In the genomic region with DNA sequence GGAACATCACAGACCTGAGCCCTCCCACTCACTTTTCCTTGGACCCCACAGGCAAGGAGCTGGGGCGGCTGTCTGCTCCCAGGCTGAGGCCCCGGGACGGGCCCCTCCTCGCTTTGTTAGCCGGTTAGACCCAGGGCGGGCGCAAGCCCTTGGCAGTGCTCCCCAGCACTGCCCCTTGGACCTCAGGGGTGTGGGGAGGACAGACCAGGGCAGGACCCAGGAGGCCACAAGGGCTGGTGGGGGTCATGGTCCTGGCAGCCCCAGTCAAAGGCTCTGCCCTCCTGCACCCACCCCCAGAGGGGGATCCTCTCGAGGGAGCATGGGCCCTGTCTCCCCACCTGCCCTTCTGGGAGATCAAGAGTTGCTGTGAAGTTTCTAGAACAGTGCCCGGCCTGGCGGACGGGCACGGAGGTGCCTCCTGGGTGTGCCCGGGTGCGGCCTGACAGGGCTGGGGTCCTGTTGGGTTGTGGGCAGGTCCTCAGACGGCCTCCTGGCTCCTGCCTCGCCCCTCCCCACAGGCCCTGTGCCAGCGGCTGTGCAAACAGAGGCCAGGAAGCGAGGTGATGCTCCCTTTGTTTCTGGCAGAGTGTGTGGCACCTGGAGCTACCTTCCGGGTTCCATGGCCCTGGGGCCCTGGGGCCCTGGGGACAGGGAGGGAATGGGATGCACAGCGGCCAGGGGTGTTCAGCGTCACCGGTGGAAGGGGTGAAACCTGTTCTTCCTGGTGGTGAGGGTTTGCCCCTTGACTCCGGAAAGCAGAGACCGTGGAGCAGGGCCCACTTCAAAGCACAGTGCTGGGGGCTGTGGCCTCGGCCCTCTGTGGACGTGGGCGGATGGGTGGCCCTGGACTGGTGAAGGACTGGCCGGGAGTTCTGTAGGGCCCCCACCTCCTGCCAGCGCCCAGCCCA, we compare ENCODE assay signal across 1 cellular context.
TF ChIP-seq lines count a peak whose summit lies in the region.

No MANE protein-coding gene starts in this region.

TF ChIP-seq in HepG2, 621 proteins besides CTCF, POLR2A, EP300 and RAD21 (continued from another document and continues in another):
- TF ChIP-seq, protein P1, sequence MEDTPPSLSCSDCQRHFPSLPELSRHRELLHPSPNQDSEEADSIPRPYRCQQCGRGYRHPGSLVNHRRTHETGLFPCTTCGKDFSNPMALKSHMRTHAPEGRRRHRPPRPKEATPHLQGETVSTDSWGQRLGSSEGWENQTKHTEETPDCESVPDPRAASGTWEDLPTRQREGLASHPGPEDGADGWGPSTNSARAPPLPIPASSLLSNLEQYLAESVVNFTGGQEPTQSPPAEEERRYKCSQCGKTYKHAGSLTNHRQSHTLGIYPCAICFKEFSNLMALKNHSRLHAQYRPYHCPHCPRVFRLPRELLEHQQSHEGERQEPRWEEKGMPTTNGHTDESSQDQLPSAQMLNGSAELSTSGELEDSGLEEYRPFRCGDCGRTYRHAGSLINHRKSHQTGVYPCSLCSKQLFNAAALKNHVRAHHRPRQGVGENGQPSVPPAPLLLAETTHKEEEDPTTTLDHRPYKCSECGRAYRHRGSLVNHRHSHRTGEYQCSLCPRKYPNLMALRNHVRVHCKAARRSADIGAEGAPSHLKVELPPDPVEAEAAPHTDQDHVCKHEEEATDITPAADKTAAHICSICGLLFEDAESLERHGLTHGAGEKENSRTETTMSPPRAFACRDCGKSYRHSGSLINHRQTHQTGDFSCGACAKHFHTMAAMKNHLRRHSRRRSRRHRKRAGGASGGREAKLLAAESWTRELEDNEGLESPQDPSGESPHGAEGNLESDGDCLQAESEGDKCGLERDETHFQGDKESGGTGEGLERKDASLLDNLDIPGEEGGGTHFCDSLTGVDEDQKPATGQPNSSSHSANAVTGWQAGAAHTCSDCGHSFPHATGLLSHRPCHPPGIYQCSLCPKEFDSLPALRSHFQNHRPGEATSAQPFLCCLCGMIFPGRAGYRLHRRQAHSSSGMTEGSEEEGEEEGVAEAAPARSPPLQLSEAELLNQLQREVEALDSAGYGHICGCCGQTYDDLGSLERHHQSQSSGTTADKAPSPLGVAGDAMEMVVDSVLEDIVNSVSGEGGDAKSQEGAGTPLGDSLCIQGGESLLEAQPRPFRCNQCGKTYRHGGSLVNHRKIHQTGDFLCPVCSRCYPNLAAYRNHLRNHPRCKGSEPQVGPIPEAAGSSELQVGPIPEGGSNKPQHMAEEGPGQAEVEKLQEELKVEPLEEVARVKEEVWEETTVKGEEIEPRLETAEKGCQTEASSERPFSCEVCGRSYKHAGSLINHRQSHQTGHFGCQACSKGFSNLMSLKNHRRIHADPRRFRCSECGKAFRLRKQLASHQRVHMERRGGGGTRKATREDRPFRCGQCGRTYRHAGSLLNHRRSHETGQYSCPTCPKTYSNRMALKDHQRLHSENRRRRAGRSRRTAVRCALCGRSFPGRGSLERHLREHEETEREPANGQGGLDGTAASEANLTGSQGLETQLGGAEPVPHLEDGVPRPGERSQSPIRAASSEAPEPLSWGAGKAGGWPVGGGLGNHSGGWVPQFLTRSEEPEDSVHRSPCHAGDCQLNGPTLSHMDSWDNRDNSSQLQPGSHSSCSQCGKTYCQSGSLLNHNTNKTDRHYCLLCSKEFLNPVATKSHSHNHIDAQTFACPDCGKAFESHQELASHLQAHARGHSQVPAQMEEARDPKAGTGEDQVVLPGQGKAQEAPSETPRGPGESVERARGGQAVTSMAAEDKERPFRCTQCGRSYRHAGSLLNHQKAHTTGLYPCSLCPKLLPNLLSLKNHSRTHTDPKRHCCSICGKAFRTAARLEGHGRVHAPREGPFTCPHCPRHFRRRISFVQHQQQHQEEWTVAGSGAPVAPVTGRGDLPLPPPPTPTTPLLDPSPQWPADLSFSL (CRISPR knock-in tag; IDR thresholded peaks at IDR 0.05): no peak
- no peak for TF ChIP-seq IRX3 (CRISPR knock-in tag; IDR thresholded peaks at IDR 0.05; ENCODE audit: borderline replicate concordance, low read depth)
- TF ChIP-seq ZMYM3 (CRISPR knock-in tag; IDR thresholded peaks at IDR 0.05): peak; percentile 80
- TF ChIP-seq ZNF10 (CRISPR knock-in tag; IDR thresholded peaks at IDR 0.05; ENCODE audit: borderline replicate concordance, low read depth): no peak
- TF ChIP-seq RORA (CRISPR knock-in tag; IDR thresholded peaks at IDR 0.05): no peak
- no peak for TF ChIP-seq ZNF468 (CRISPR knock-in tag; IDR thresholded peaks at IDR 0.05)
- 0 out of 2 replicates have a peak, but pooled peaks have one; percentile 24 for TF ChIP-seq ZNF780A (CRISPR knock-in tag; IDR thresholded peaks at IDR 0.05)
- TF ChIP-seq, protein P2, sequence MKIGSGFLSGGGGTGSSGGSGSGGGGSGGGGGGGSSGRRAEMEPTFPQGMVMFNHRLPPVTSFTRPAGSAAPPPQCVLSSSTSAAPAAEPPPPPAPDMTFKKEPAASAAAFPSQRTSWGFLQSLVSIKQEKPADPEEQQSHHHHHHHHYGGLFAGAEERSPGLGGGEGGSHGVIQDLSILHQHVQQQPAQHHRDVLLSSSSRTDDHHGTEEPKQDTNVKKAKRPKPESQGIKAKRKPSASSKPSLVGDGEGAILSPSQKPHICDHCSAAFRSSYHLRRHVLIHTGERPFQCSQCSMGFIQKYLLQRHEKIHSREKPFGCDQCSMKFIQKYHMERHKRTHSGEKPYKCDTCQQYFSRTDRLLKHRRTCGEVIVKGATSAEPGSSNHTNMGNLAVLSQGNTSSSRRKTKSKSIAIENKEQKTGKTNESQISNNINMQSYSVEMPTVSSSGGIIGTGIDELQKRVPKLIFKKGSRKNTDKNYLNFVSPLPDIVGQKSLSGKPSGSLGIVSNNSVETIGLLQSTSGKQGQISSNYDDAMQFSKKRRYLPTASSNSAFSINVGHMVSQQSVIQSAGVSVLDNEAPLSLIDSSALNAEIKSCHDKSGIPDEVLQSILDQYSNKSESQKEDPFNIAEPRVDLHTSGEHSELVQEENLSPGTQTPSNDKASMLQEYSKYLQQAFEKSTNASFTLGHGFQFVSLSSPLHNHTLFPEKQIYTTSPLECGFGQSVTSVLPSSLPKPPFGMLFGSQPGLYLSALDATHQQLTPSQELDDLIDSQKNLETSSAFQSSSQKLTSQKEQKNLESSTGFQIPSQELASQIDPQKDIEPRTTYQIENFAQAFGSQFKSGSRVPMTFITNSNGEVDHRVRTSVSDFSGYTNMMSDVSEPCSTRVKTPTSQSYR (CRISPR knock-in tag; IDR thresholded peaks at IDR 0.05; ENCODE audit: borderline replicate concordance): peak; percentile 61; the same call in 1 of the 2 replicates
- peak; percentile 55; the same call in 1 of the 2 replicates for TF ChIP-seq TBX2 (CRISPR knock-in tag; IDR thresholded peaks at IDR 0.05; ENCODE audit: borderline replicate concordance)
- TF ChIP-seq ZNF629 (CRISPR knock-in tag; conservative IDR thresholded peaks at IDR 0.05): peak; percentile 18; the same call in 1 of the 2 replicates
- TF ChIP-seq, protein P3, sequence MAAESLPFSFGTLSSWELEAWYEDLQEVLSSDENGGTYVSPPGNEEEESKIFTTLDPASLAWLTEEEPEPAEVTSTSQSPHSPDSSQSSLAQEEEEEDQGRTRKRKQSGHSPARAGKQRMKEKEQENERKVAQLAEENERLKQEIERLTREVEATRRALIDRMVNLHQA (CRISPR knock-in tag; IDR thresholded peaks at IDR 0.05): no peak
- peak; percentile 61; the same call in 1 of the 2 replicates for TF ChIP-seq ZNF296 (CRISPR knock-in tag; conservative IDR thresholded peaks at IDR 0.05)
- peak; percentile 12; the same call in 1 of the 2 replicates for TF ChIP-seq MAF1 (CRISPR knock-in tag; IDR thresholded peaks at IDR 0.05; ENCODE audit: borderline replicate concordance)
- TF ChIP-seq SP4 (CRISPR knock-in tag; IDR thresholded peaks at IDR 0.05): peak; percentile 68; the same call in 1 of the 2 replicates
- TF ChIP-seq, protein P4, sequence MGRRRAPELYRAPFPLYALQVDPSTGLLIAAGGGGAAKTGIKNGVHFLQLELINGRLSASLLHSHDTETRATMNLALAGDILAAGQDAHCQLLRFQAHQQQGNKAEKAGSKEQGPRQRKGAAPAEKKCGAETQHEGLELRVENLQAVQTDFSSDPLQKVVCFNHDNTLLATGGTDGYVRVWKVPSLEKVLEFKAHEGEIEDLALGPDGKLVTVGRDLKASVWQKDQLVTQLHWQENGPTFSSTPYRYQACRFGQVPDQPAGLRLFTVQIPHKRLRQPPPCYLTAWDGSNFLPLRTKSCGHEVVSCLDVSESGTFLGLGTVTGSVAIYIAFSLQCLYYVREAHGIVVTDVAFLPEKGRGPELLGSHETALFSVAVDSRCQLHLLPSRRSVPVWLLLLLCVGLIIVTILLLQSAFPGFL (CRISPR knock-in tag; IDR thresholded peaks at IDR 0.05): no peak
- no peak for TF ChIP-seq MEF2D (CRISPR knock-in tag; IDR thresholded peaks at IDR 0.05)
- TF ChIP-seq, protein P5, sequence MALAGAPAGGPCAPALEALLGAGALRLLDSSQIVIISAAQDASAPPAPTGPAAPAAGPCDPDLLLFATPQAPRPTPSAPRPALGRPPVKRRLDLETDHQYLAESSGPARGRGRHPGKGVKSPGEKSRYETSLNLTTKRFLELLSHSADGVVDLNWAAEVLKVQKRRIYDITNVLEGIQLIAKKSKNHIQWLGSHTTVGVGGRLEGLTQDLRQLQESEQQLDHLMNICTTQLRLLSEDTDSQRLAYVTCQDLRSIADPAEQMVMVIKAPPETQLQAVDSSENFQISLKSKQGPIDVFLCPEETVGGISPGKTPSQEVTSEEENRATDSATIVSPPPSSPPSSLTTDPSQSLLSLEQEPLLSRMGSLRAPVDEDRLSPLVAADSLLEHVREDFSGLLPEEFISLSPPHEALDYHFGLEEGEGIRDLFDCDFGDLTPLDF (CRISPR knock-in tag; IDR thresholded peaks at IDR 0.05): no peak
- TF ChIP-seq TCF7L2 (IDR thresholded peaks at IDR 0.05; ENCODE audit: low read depth, low read length): no peak
- no peak for TF ChIP-seq RFXANK (CRISPR knock-in tag; IDR thresholded peaks at IDR 0.05)
- 0 out of 2 replicates have a peak, but pooled peaks have one; percentile 23 for TF ChIP-seq TARDBP (CRISPR knock-in tag; IDR thresholded peaks at IDR 0.05)
- TF ChIP-seq CEBPG (CRISPR knock-in tag; IDR thresholded peaks at IDR 0.05): peak; percentile 8; the same call in 1 of the 2 replicates
- no peak for TF ChIP-seq CCAR2 (optimal IDR thresholded peaks at IDR 0.05; ENCODE audit: low read depth, low read length)
- peak; percentile 96 for TF ChIP-seq ELF3 (CRISPR knock-in tag; IDR thresholded peaks at IDR 0.05)
- TF ChIP-seq AGO2 (optimal IDR thresholded peaks at IDR 0.05; ENCODE audit: low read depth, low read length): peak; percentile 97
- peak; percentile 35; the same call in 1 of the 2 replicates for TF ChIP-seq KDM5B (CRISPR knock-in tag; IDR thresholded peaks at IDR 0.05; ENCODE audit: borderline replicate concordance)
- TF ChIP-seq, protein P6, sequence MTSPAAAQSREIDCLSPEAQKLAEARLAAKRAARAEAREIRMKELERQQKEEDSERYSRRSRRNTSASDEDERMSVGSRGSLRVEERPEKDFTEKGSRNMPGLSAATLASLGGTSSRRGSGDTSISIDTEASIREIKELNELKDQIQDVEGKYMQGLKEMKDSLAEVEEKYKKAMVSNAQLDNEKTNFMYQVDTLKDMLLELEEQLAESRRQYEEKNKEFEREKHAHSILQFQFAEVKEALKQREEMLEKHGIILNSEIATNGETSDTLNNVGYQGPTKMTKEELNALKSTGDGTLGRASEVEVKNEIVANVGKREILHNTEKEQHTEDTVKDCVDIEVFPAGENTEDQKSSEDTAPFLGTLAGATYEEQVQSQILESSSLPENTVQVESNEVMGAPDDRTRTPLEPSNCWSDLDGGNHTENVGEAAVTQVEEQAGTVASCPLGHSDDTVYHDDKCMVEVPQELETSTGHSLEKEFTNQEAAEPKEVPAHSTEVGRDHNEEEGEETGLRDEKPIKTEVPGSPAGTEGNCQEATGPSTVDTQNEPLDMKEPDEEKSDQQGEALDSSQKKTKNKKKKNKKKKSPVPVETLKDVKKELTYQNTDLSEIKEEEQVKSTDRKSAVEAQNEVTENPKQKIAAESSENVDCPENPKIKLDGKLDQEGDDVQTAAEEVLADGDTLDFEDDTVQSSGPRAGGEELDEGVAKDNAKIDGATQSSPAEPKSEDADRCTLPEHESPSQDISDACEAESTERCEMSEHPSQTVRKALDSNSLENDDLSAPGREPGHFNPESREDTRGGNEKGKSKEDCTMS (CRISPR knock-in tag; conservative IDR thresholded peaks at IDR 0.05): no peak
- TF ChIP-seq, protein P7, sequence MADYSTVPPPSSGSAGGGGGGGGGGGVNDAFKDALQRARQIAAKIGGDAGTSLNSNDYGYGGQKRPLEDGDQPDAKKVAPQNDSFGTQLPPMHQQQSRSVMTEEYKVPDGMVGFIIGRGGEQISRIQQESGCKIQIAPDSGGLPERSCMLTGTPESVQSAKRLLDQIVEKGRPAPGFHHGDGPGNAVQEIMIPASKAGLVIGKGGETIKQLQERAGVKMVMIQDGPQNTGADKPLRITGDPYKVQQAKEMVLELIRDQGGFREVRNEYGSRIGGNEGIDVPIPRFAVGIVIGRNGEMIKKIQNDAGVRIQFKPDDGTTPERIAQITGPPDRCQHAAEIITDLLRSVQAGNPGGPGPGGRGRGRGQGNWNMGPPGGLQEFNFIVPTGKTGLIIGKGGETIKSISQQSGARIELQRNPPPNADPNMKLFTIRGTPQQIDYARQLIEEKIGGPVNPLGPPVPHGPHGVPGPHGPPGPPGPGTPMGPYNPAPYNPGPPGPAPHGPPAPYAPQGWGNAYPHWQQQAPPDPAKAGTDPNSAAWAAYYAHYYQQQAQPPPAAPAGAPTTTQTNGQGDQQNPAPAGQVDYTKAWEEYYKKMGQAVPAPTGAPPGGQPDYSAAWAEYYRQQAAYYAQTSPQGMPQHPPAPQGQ (CRISPR knock-in tag; IDR thresholded peaks at IDR 0.05; ENCODE audit: borderline replicate concordance): no peak
